Comparison of ENCODE assay signal across 28 cellular contexts in the genomic region with DNA sequence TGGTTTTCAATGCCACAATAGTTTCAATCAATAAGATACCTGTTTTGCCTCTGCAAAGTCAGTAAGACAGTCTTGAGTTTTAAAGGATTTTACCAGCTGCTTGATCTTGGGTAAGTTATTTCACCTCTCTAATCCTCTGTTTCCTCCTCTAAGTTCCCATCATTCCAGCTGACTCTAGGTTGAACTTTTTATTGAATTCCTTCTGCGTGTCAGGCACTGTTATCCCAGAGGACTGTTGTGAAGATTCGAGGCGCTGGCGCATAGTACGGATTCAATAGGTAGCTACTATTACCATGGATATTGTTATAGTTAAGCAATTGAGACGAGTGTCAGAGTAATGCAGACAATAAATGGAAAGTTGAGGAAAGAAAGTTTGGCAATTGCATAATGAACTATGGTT.
"Had no signal": no experiment of that assay in that cellular context is flagged by ENCODE, and none has a peak within 500 bp of the region (broad histone marks: within the 10 kb centered on the region; RNA-seq: fewer than 3 reads in every experiment).

No MANE protein-coding gene starts in this region.

- H3K27ac Mint-ChIP-seq: activated CD4-positive, alpha-beta T cell treated with anti-CD3 and anti-CD28 coated beads, Interleukin-2, amount 10 ng/mL, durations not matched to agents 7 days and 5 days; activated CD8-positive, alpha-beta T cell treated with anti-CD3 and anti-CD28 coated beads for 36 hours; activated naive CD4-positive, alpha-beta T cell treated with anti-CD3 and anti-CD28 coated beads, Interleukin-2, amount 50 U/mL, for 72 hours; activated T-helper 2 cell treated with anti-CD3 and anti-CD28 coated beads, Interferon-gamma antibody, Interleukin-2, Interleukin-4, amounts not matched to agents 10 μg/mL and 5 μg/mL and 100 μg/mL, durations not matched to agents 14 hours and 24 hours and 36 hours; natural killer cell treated with Interleukin-12 subunit alpha and Interleukin-12 subunit beta and Interleukin-15 and Interleukin-18, amount 100 ng/mL, for 72 hours; progenitor cell of endocrine pancreas; stimulated activated effector memory CD8-positive, alpha-beta T cell treated with anti-CD3 and anti-CD28 coated beads, Interleukin-12 subunit alpha, Interleukin-12 subunit beta, amount 100 ng/mL, for 72 hours; T-helper 17 cell had no signal

- FAIRE-seq: bronchial epithelial cell, keratinocyte had no signal

- H3K4me3 Mint-ChIP-seq: activated CD4-positive, alpha-beta T cell treated with anti-CD3 and anti-CD28 coated beads, Interleukin-2, amount 10 ng/mL, durations not matched to agents 7 days and 5 days; activated CD8-positive, alpha-beta T cell treated with anti-CD3 and anti-CD28 coated beads for 36 hours; natural killer cell treated with Interleukin-12 subunit alpha and Interleukin-12 subunit beta and Interleukin-15 and Interleukin-18, amount 100 ng/mL, for 72 hours; stimulated activated effector memory CD8-positive, alpha-beta T cell treated with anti-CD3 and anti-CD28 coated beads, Interleukin-12 subunit alpha, Interleukin-12 subunit beta, amount 100 ng/mL, for 72 hours; T-helper 17 cell had no signal

- H3K9me3 ChIP-seq: colonic mucosa, gastrocnemius medialis, neutrophil, right lobe of liver, stomach, thyroid gland, upper lobe of right lung had no signal

- H3K36me3 Mint-ChIP-seq: activated naive CD4-positive, alpha-beta T cell treated with anti-CD3 and anti-CD28 coated beads, Interleukin-2, amount 50 U/mL, for 72 hours; natural killer cell treated with Interleukin-12 subunit alpha and Interleukin-12 subunit beta and Interleukin-15 and Interleukin-18, amount 100 ng/mL, for 72 hours; stimulated activated effector memory CD8-positive, alpha-beta T cell treated with anti-CD3 and anti-CD28 coated beads, Interleukin-12 subunit alpha, Interleukin-12 subunit beta, amount 100 ng/mL, for 72 hours had no signal

- H3K4me3 ChIP-seq: colonic mucosa, gastrocnemius medialis, right lobe of liver, skin epidermis, stomach, thyroid gland, upper lobe of right lung had no signal

- H3K27me3 Mint-ChIP-seq: natural killer cell treated with Interleukin-12 subunit alpha and Interleukin-12 subunit beta and Interleukin-15 and Interleukin-18, amount 100 ng/mL, for 72 hours; progenitor cell of endocrine pancreas had no signal

- H3K4me1 Mint-ChIP-seq: stimulated activated effector memory CD8-positive, alpha-beta T cell treated with anti-CD3 and anti-CD28 coated beads, Interleukin-12 subunit alpha, Interleukin-12 subunit beta, amount 100 ng/mL, for 72 hours had no signal

- H3K36me3 ChIP-seq: colonic mucosa, gastrocnemius medialis, neutrophil, right lobe of liver, stomach, thyroid gland, upper lobe of right lung, WERI-Rb-1 had no signal

- H3K27me3 ChIP-seq: colonic mucosa, gastrocnemius medialis, neutrophil, right lobe of liver, stomach, thyroid gland, upper lobe of right lung had no signal

- H3K4me1 ChIP-seq: colonic mucosa, gastrocnemius medialis, right lobe of liver, stomach, thyroid gland, upper lobe of right lung had no signal

- ATAC-seq: activated CD8-positive, alpha-beta T cell treated with anti-CD3 and anti-CD28 coated beads for 36 hours; activated naive CD4-positive, alpha-beta T cell treated with anti-CD3 and anti-CD28 coated beads, Interleukin-2, amount 50 U/mL, for 72 hours; gastrocnemius medialis; left cardiac atrium; left ventricle myocardium superior; natural killer cell treated with Interleukin-12 subunit alpha and Interleukin-12 subunit beta and Interleukin-15 and Interleukin-18, amount 100 ng/mL, for 72 hours; stimulated activated effector memory CD8-positive, alpha-beta T cell treated with anti-CD3 and anti-CD28 coated beads, Interleukin-12 subunit alpha, Interleukin-12 subunit beta, amount 100 ng/mL, for 72 hours; T-helper 17 cell; upper lobe of right lung had no signal

- H3K27ac ChIP-seq: colonic mucosa, gastrocnemius medialis, neutrophil, right lobe of liver, skin epidermis, stomach, thyroid gland, upper lobe of right lung, WERI-Rb-1 had no signal

- DNase-seq: activated CD4-positive, alpha-beta T cell treated with anti-CD3 and anti-CD28 coated beads for 1 hour; activated CD4-positive, alpha-beta T cell treated with anti-CD3 and anti-CD28 coated beads, Interleukin-2, amount 10 ng/mL, durations not matched to agents 7 days and 5 days; activated CD8-positive, alpha-beta T cell treated with anti-CD3 and anti-CD28 coated beads for 36 hours; activated naive CD4-positive, alpha-beta T cell; activated T-cell treated with anti-CD3 and anti-CD28 coated beads, Interleukin-2, amount 50 U/mL, for 48 hours; anterior cingulate cortex; colonic mucosa; effector memory CD4-positive, alpha-beta T cell; gastrocnemius medialis; glutamatergic neuron; left cardiac atrium; left ventricle myocardium superior; right lobe of liver; stimulated activated CD4-positive, alpha-beta T cell treated with anti-CD3 and anti-CD28 coated beads, Interleukin-4, amount 100 ng/mL, for 24 hours; stomach; T-helper 17 cell; thyroid gland; upper lobe of right lung; WERI-Rb-1 had no signal

- H3K9me3 Mint-ChIP-seq: activated CD4-positive, alpha-beta T cell treated with anti-CD3 and anti-CD28 coated beads, Interleukin-2, amount 10 ng/mL, durations not matched to agents 7 days and 5 days; activated CD8-positive, alpha-beta T cell treated with anti-CD3 and anti-CD28 coated beads for 36 hours; activated naive CD4-positive, alpha-beta T cell treated with anti-CD3 and anti-CD28 coated beads, Interleukin-2, amount 50 U/mL, for 72 hours; activated T-helper 2 cell treated with anti-CD3 and anti-CD28 coated beads, Interferon-gamma antibody, Interleukin-2, Interleukin-4, amounts not matched to agents 10 μg/mL and 5 μg/mL and 100 μg/mL, durations not matched to agents 14 hours and 24 hours and 36 hours; stimulated activated effector memory CD8-positive, alpha-beta T cell treated with anti-CD3 and anti-CD28 coated beads, Interleukin-12 subunit alpha, Interleukin-12 subunit beta, amount 100 ng/mL, for 72 hours had no signal
